ENCODE assay signal across 8 cellular contexts in the genomic region with DNA sequence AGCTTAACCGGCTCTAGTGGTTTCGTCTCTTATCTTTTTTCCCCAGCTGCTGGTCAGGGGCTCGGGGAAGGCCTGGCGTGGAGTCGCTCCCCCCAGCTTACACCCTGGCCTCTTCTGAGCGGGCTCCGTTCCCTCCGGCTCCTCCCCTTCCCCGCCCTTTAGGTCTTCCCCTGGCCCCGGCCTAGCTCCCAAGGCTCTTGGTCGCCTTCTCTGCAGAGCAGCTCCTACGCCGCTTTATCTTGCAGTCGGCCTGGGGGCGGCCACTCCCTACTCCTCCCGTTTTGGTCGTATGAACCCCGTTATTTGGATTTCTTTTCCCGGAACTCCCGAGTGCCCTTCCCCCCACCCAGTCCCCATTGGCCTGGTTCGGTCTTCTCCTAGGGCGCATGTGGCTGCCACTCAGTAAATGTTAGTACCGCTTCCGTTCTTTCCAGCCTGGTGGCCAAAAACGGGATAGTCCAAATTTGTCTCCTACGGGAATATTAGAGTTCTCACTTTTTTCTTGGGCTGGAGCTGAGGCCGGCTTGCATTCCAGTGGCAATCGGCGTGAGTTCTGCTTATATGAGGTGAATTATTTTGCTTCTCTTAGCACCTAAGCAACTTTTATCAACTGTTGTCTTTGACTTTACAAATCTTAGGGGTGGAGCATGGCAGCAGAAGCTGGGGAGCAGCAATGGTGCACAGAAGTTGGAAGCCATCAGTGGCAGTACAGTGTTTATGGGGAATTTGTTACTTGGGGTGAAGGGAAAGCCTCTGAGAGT. TPM values are rescaled to one million over a fixed set of nuclear protein-coding genes. Genes with fewer than 3 reads are reported as not detected.
A peak's percentile ranks its signal among the peaks of the same experiment; 100 is the strongest.
DNase-seq lines count a peak whose midpoint lies in the region; TF ChIP-seq lines count a peak whose summit lies in the region.

No MANE protein-coding gene starts in this region.

- H3K9me3 ChIP-seq in Peyer's patch, result no peaks in the 10 kb centered on the region
- no peaks in the 10 kb centered on the region for H3K9me3 ChIP-seq in breast epithelium

- H3K27me3 Mint-ChIP-seq in HFFc6 (ENCODE audit: insufficient read depth), result peaks cover 4% of the 10 kb centered on the region

- H3K36me3 Mint-ChIP-seq in HFFc6 (ENCODE audit: low read depth), result peaks cover 28% of the 10 kb centered on the region

- H3K36me3 ChIP-seq in Peyer's patch (peaks cover 0 to 14% (median 0%) of the 10 kb centered on the region in 3 donors), breast epithelium (no peaks in the 10 kb centered on the region)

- TF ChIP-seq CTCF in HFFc6 (IDR thresholded peaks at IDR 0.05) (peak; percentile 77), LNCaP clone FGC (IDR thresholded peaks at IDR 0.05; ENCODE audit: control insufficient read depth, extremely low read depth, insufficient read depth) (peak; percentile 31), Peyer's patch (IDR thresholded peaks at IDR 0.05) (peak in 5 of 6 experiments; percentile 2 to 46 (median 32)), breast epithelium (IDR thresholded peaks at IDR 0.05) (peak; percentile 44 to 69 (median 66))

- H3K4me1 ChIP-seq in Peyer's patch (peaks cover 0 to 34% (median 13%) of the 10 kb centered on the region in 4 donors), breast epithelium (peaks cover 8% of the 10 kb centered on the region in 2 donors)

- peak; percentile 73 for DNase-seq in stimulated activated CD4-positive, alpha-beta T cell treated with anti-CD3 and anti-CD28 coated beads, Interleukin-12 subunit alpha, Interleukin-12 subunit beta, amount 100 ng/mL, for 4 hours
- no peak for DNase-seq in stimulated activated CD4-positive, alpha-beta T cell treated with anti-CD3 and anti-CD28 coated beads, Interleukin-4, amount 100 ng/mL, for 24 hours
- DNase-seq in HFFc6, result peak; percentile 93
- peak; percentile 78 for DNase-seq in LNCaP clone FGC (ENCODE audit: low read depth)
- no peak for DNase-seq in Peyer's patch
- DNase-seq in breast epithelium (ENCODE audit: low spot score in 2 of 2), result peak in 1 of 2 donors; percentile 73
- peak; percentile 88 for DNase-seq in iris pigment epithelial cell (ENCODE audit: low read depth)
- peak; percentile 53 for DNase-seq in stimulated activated CD8-positive, alpha-beta memory T cell treated with anti-CD3 and anti-CD28 coated beads, Interleukin-15, amount 100 ng/mL, for 1 hour (ENCODE audit: low read depth)

- H3K4me3 Mint-ChIP-seq in HFFc6, result peak overlapping the region; percentile 99

- H3K27me3 ChIP-seq in Peyer's patch (no peaks in the 10 kb centered on the region), breast epithelium (no peaks in the 10 kb centered on the region)

- H3K27ac ChIP-seq in Peyer's patch (peak overlapping the region; percentile 89 to 95 (median 92)), breast epithelium (peak overlapping the region; percentile 91 to 98)

- no peak for TF ChIP-seq POLR2A in Peyer's patch (IDR thresholded peaks at IDR 0.05)
- TF ChIP-seq POLR2A in breast epithelium (IDR thresholded peaks at IDR 0.05), result no peak

- peaks cover 32% of the 10 kb centered on the region for H3K4me1 Mint-ChIP-seq in HFFc6 (ENCODE audit: low read depth)

- peak overlapping the region; percentile 100 for H3K27ac Mint-ChIP-seq in HFFc6

- H3K4me3 ChIP-seq in LNCaP clone FGC (ENCODE audit: low read depth, low read length), result peak overlapping the region; percentile 87
- H3K4me3 ChIP-seq in Peyer's patch, result peak overlapping the region; percentile 67 to 98 (median 75)
- H3K4me3 ChIP-seq in breast epithelium, result peak overlapping the region; percentile 73 to 86 (median 80)

- H3K9me3 Mint-ChIP-seq in HFFc6, result no peaks in the 10 kb centered on the region

- intact Hi-C loops in breast epithelium (cut with DNase I; ENCODE audit: low total_unique reads), result no loop called here

RNA-seq across cellular contexts. Expression of gene THRAP3, which starts 0.5 kb away (rescaled TPM):
- 100 to 1,000 TPM; 116 to 126 (median 121) TPM for total RNA-seq in HFFc6 (2021; fragmentation: NEBNext Ultra II Directional; extraction: Animal tissue kit (Norgen Biotek cat#: 25700))
- 10 to 100 TPM; 49.5 to 99.0 (median 64.4) TPM for total RNA-seq in Peyer's patch
- 100 to 1,000 TPM in 2 of 3 donors, 10 to 100 TPM in 1; 81.6 to 128 (median 122) TPM for total RNA-seq in breast epithelium

Comparison
In these comparisons a context has a peak if more than half of its experiments do, and no peak if none do; other contexts are left out.
1. DNase-seq: peak in stimulated activated CD4-positive, alpha-beta T cell treated with anti-CD3 and anti-CD28 coated beads, Interleukin-12 subunit alpha, Interleukin-12 subunit beta, amount 100 ng/mL, for 4 hours (single experiment), HFFc6 (single experiment), LNCaP clone FGC (single experiment), iris pigment epithelial cell (single experiment) and stimulated activated CD8-positive, alpha-beta memory T cell treated with anti-CD3 and anti-CD28 coated beads, Interleukin-15, amount 100 ng/mL, for 1 hour (single experiment); none in stimulated activated CD4-positive, alpha-beta T cell treated with anti-CD3 and anti-CD28 coated beads, Interleukin-4, amount 100 ng/mL, for 24 hours (single experiment) and Peyer's patch (0 of 3).
2. Peak in every context shown above with its lines, with median percentiles within 50 percentile points of each other: CTCF ChIP-seq and H3K4me3 ChIP-seq.